ENCODE assay signal across 10 cellular contexts in the genomic region with DNA sequence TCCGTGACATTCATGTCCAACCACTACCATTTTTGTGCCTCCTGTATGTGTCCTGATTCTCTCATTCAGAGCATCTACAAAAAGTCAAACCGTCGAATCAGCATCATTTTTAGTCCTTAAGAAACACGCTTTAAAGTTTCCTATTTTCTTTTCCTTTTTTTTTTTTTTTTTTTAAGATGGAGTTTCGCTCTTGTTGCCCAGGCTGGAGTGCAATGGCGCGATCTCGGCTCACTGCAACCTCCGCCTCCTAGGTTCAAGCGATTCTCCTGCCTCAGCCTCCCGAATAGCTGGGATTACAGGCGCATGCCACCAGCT. TPM values are rescaled to one million over a fixed set of nuclear protein-coding genes. Genes with fewer than 3 reads are reported as not detected.
A peak's percentile ranks its signal among the peaks of the same experiment; 100 is the strongest.
DNase-seq lines count a peak whose midpoint lies in the region; ATAC-seq and TF ChIP-seq lines count a peak whose summit lies in the region.
"Not testable (repeated sequence)": the region's sequence is repeated elsewhere in the genome, so short reads cannot be mapped to it uniquely, and the experiment has no call there.
"Had no signal": no experiment of that assay in that cellular context is flagged by ENCODE, and none has a peak within 500 bp of the region (broad histone marks: within the 10 kb centered on the region; RNA-seq: fewer than 3 reads in every experiment).

No MANE protein-coding gene starts in this region.

- H3K4me2 ChIP-seq in GM23338 (peak overlapping the region; percentile 97), SK-N-SH (peak overlapping the region; percentile 93)

- peak overlapping the region; percentile 72; the same call in 1 of the 2 replicates for H3K9ac ChIP-seq in SK-N-SH

- BruUV-seq in A673 (replicated peaks; lab: Mats Ljungman, UMichigan) = not testable (repeated sequence)

- not testable (repeated sequence) for H3K27ac Mint-ChIP-seq in GM23338; activated naive CD8-positive, alpha-beta T cell treated with anti-CD3 and anti-CD28 coated beads for 36 hours; natural killer cell treated with Interleukin-12 subunit alpha and Interleukin-12 subunit beta and Interleukin-15 and Interleukin-18, amount 100 ng/mL, for 72 hours

- POLR2A ChIA-PET in A673 (lab: Charles Lee; ENCODE audit: low non-redundant PET) = interaction anchor here (0.5 kb wide), 1 partner anchor 56 kb away, joined by 5 read pairs; no protein-coding TSS in a partner anchor
- POLR2A ChIA-PET in SK-N-SH (lab: Yijun Ruan, JAX) = not testable (repeated sequence)

- not testable (repeated sequence) for TF ChIP-seq RAD21 in SK-N-SH (IDR thresholded peaks at IDR 0.05; ENCODE audit: low read length)

- not testable (repeated sequence) for H3K36me3 ChIP-seq in A673 (ENCODE audit: insufficient read depth, low read length, poor library complexity, severe bottlenecking); GM23338 (ENCODE audit: insufficient read depth); SK-N-SH (replicated peaks in 1 of 2; ENCODE audit: control insufficient read depth in 1 of 2, insufficient read depth in 2 of 2, low read length in 1 of 2); heart left ventricle

- H3K27me3 Mint-ChIP-seq in GM23338 (ENCODE audit: insufficient read depth, low read depth, poor library complexity) = peaks cover 22% of the 10 kb centered on the region
- H3K27me3 Mint-ChIP-seq in activated naive CD8-positive, alpha-beta T cell treated with anti-CD3 and anti-CD28 coated beads for 36 hours = peaks cover 40% of the 10 kb centered on the region
- H3K27me3 Mint-ChIP-seq in natural killer cell treated with Interleukin-12 subunit alpha and Interleukin-12 subunit beta and Interleukin-15 and Interleukin-18, amount 100 ng/mL, for 72 hours = peaks cover 19 to 29% of the 10 kb centered on the region in 2 donors

- not testable (repeated sequence) for H3K9me3 Mint-ChIP-seq in GM23338; activated naive CD8-positive, alpha-beta T cell treated with anti-CD3 and anti-CD28 coated beads for 36 hours; natural killer cell treated with Interleukin-12 subunit alpha and Interleukin-12 subunit beta and Interleukin-15 and Interleukin-18, amount 100 ng/mL, for 72 hours

- TF ChIP-seq EP300 in SK-N-SH (IDR thresholded peaks at IDR 0.05; ENCODE audit: borderline replicate concordance in 1 of 2, low read depth in 1 of 2, low read length in 1 of 2) = not testable (repeated sequence)

- not testable (repeated sequence) for H3K27ac ChIP-seq in A673 (ENCODE audit: low read depth, low read length, poor library complexity, severe bottlenecking); GM23338 (ENCODE audit: low read depth)
- H3K27ac ChIP-seq in SK-N-SH (ENCODE audit: low read depth in 2 of 2, low read length in 1 of 2) (peak overlapping the region in 1 of 2 experiments; percentile 76; a peak in 2 of 4 replicates), dorsolateral prefrontal cortex (peak overlapping the region in 25 of 59 donors; percentile 7 to 98 (median 95)), heart left ventricle (peak overlapping the region in 7 of 12 donors; percentile 57 to 94 (median 87)), skin epidermis (peak overlapping the region in 16 of 21 experiments; percentile 68 to 90 (median 84))

- H3K79me2 ChIP-seq in GM23338 (replicated peaks; ENCODE audit: insufficient read depth) (peaks cover 19% of the 10 kb centered on the region), SK-N-SH (ENCODE audit: insufficient read depth) (peaks cover 56% of the 10 kb centered on the region)

- H3K4me1 Mint-ChIP-seq in GM23338 = peaks cover 43% of the 10 kb centered on the region
- H3K4me1 Mint-ChIP-seq in activated naive CD8-positive, alpha-beta T cell treated with anti-CD3 and anti-CD28 coated beads for 36 hours = not testable (repeated sequence)
- H3K4me1 Mint-ChIP-seq in natural killer cell treated with Interleukin-12 subunit alpha and Interleukin-12 subunit beta and Interleukin-15 and Interleukin-18, amount 100 ng/mL, for 72 hours (ENCODE audit: low read depth in 2 of 2) = peaks cover 11 to 16% of the 10 kb centered on the region in 2 donors

- not testable (repeated sequence) for ATAC-seq in GM23338; heart left ventricle; natural killer cell treated with Interleukin-12 subunit alpha and Interleukin-12 subunit beta and Interleukin-15 and Interleukin-18, amount 100 ng/mL, for 72 hours

- H3K4me1 ChIP-seq in A673 (ENCODE audit: insufficient read depth, low read length, poor library complexity, severe bottlenecking) (peaks cover 19% of the 10 kb centered on the region), GM23338 (ENCODE audit: insufficient read depth) (peaks cover 16% of the 10 kb centered on the region), SK-N-SH (ENCODE audit: control insufficient read depth in 1 of 2, insufficient read depth in 2 of 2, low read depth in 1 of 2, low read length in 1 of 2) (peaks cover 10 to 14% of the 10 kb centered on the region in 2 experiments; a peak in 2 of 4 replicates), heart left ventricle (peaks cover 0 to 36% (median 14%) of the 10 kb centered on the region in 12 donors)

- DNase-seq in A673 (ENCODE audit: low spot score); GM23338 (ENCODE audit: low spot score); SK-N-SH; activated naive CD8-positive, alpha-beta T cell treated with anti-CD3 and anti-CD28 coated beads for 36 hours; dorsolateral prefrontal cortex; heart left ventricle; natural killer cell treated with Interleukin-12 subunit alpha and Interleukin-12 subunit beta and Interleukin-15 and Interleukin-18, amount 100 ng/mL, for 72 hours (ENCODE audit: low spot score): not testable (repeated sequence)

- H4K20me1 ChIP-seq in GM23338 (replicated peaks; ENCODE audit: insufficient read depth) = 0 out of 2 replicates have a peak, but pooled peaks cover 19% of the 10 kb centered on the region
- not testable (repeated sequence) for H4K20me1 ChIP-seq in SK-N-SH (ENCODE audit: insufficient read depth)

- H3K9me3 ChIP-seq in A673 (ENCODE audit: low read depth, low read length, poor library complexity, severe bottlenecking); SK-N-SH; heart left ventricle: not testable (repeated sequence)

- H3K36me3 Mint-ChIP-seq in GM23338 (ENCODE audit: low read depth); activated naive CD8-positive, alpha-beta T cell treated with anti-CD3 and anti-CD28 coated beads for 36 hours; natural killer cell treated with Interleukin-12 subunit alpha and Interleukin-12 subunit beta and Interleukin-15 and Interleukin-18, amount 100 ng/mL, for 72 hours: not testable (repeated sequence)

- not testable (repeated sequence) for H3F3A ChIP-seq in GM23338 (replicated peaks; ENCODE audit: low read depth)
- H3F3A ChIP-seq in SK-N-SH (replicated peaks; ENCODE audit: insufficient read depth) = peaks cover 17% of the 10 kb centered on the region

- peak overlapping the region; percentile 92 for H3K4me3 ChIP-seq in A673 (ENCODE audit: low read depth, low read length, poor library complexity, severe bottlenecking)
- H3K4me3 ChIP-seq in GM23338 = peak overlapping the region; percentile 89
- H3K4me3 ChIP-seq in SK-N-SH (ENCODE audit: low read depth in 2 of 2, low read length in 1 of 2) = peak overlapping the region; percentile 74 to 75
- H3K4me3 ChIP-seq in dorsolateral prefrontal cortex = peak overlapping the region; percentile 53 to 88 (median 75)
- peak overlapping the region in 10 of 12 donors; percentile 61 to 88 (median 74) for H3K4me3 ChIP-seq in heart left ventricle
- peak overlapping the region; percentile 59 to 89 (median 69) for H3K4me3 ChIP-seq in skin epidermis

- not testable (repeated sequence) for TF ChIP-seq CTCF in A673 (conservative IDR thresholded peaks at IDR 0.05; ENCODE audit: low read depth, low read length); GM23338 (conservative IDR thresholded peaks at IDR 0.05; ENCODE audit: low read depth in 2 of 2); SK-N-SH (IDR thresholded peaks at IDR 0.05); dorsolateral prefrontal cortex (IDR thresholded peaks at IDR 0.05 in 54 of 56, conservative IDR thresholded peaks at IDR 0.05 in 2 of 56; ENCODE audit: low read depth in 1 of 56, partially characterized antibody in 56 of 56); heart left ventricle (IDR thresholded peaks at IDR 0.05)

- intact Hi-C loops in A673 (cut with micrococcal nuclease; ENCODE audit: unreplicated experiment) = loop anchor here (5.0 to 10.0 kb wide), 2 partner anchors 145 to 298 kb away; partner anchors contain the start of genes GINM1 and LATS1
- intact Hi-C loops in dorsolateral prefrontal cortex (cut with DNase I) = loop anchor here (5.0 to 10.0 kb wide), 6 partner anchors 115 to 318 kb away; partner anchors contain the start of genes NUP43 (in 2 of the 2), PCMT1 (in 2 of the 2), GINM1 (in 1 of the 2) and LATS1 (in 1 of the 2)
- intact Hi-C loops in heart left ventricle (cut with DNase I) = loop anchor here in 3 of 10 donors (2.0 to 10.0 kb wide), 5 partner anchors 16 to 298 kb away; partner anchors contain the start of genes GINM1 (in 1 of the 3), LATS1 (in 1 of the 3), NUP43 (in 1 of the 3) and PCMT1 (in 1 of the 3)

- not testable (repeated sequence) for H2AFZ ChIP-seq in GM23338; SK-N-SH (ENCODE audit: low read depth)

- CTCF ChIA-PET in A673 (lab: Charles Lee) = not testable (repeated sequence)
- CTCF ChIA-PET in SK-N-SH (lab: Yijun Ruan, JAX) = interaction anchor here (1.2 to 4.9 kb wide), 2 partner anchors 15 to 22 kb away, joined by 3 to 34 read pairs; no protein-coding TSS in a partner anchor

- TF ChIP-seq POLR2A in heart left ventricle (IDR thresholded peaks at IDR 0.05) = not testable (repeated sequence)

- not testable (repeated sequence) for H3K9me2 ChIP-seq in GM23338 (ENCODE audit: insufficient read depth); SK-N-SH

- 95% methylated on average over 10 of the region's 12 CpGs for whole genome bisulfite sequencing in SK-N-SH (ENCODE audit: low lambda C conversion rate)
- WGBS in heart left ventricle, 4 donors = 94 to 97% (median 95%) methylated on average over 9 to 12 of the region's 12 CpGs

- H3K4me3 Mint-ChIP-seq in GM23338 = peak overlapping the region; percentile 83
- peak overlapping the region; percentile 73 for H3K4me3 Mint-ChIP-seq in activated naive CD8-positive, alpha-beta T cell treated with anti-CD3 and anti-CD28 coated beads for 36 hours
- H3K4me3 Mint-ChIP-seq in natural killer cell treated with Interleukin-12 subunit alpha and Interleukin-12 subunit beta and Interleukin-15 and Interleukin-18, amount 100 ng/mL, for 72 hours = peak overlapping the region; percentile 79

- not testable (repeated sequence) for H3K27me3 ChIP-seq in A673 (replicated peaks; ENCODE audit: insufficient read depth, low read depth, low read length, poor library complexity); SK-N-SH (ENCODE audit: insufficient read depth); dorsolateral prefrontal cortex; heart left ventricle
- H3K27me3 ChIP-seq in GM23338 (ENCODE audit: insufficient read depth) = peaks cover 17% of the 10 kb centered on the region

RNA-seq across cellular contexts. Expression of gene LRP11, which starts 1.8 kb away (rescaled TPM):
- total RNA-seq in A673 (2021) (53.2 and 56.1 TPM in 2 replicates), dorsolateral prefrontal cortex (10 to 100 TPM; 36.7 to 71.1 (median 58.3) TPM), heart left ventricle (10 to 100 TPM; 10.2 to 23.8 (median 13.2) TPM)
- total RNA-seq in GM23338 (2014; rRNA removed; shearing (Covaris generic)) = 31.5 and 37.1 TPM in 2 replicates
- polyA plus RNA-seq in GM23338 (2016; fragmentation: Nextera tagmentation; extraction: Ambion mirVana) (9.3 and 10.8 TPM in 2 replicates), SK-N-SH (2012; rRNA removed) (25.0 and 29.5 TPM in 2 replicates), heart left ventricle (1 to 10 TPM; 5.0 to 8.1 TPM)
- 25.4 and 29.7 TPM in 2 replicates for polyA plus RNA-seq in SK-N-SH (2012; cell fraction: cytosol; rRNA removed)
- 12.1 and 19.0 TPM in 2 replicates for polyA plus RNA-seq in SK-N-SH (2012; cell fraction: nucleus; rRNA removed)
- 1 to 10 TPM; 1.8 to 2.1 TPM for total RNA-seq in activated naive CD8-positive, alpha-beta T cell treated with anti-CD3 and anti-CD28 coated beads for 36 hours
- total RNA-seq in natural killer cell treated with Interleukin-12 subunit alpha and Interleukin-12 subunit beta and Interleukin-15 and Interleukin-18, amount 100 ng/mL, for 72 hours = 1 to 10 TPM; 1.6 to 2.9 TPM

RNA-seq across cellular contexts. Expression of gene RAET1E, which starts 35.5 kb away (rescaled TPM):
- 0.92 and 3.2 TPM in 2 replicates for total RNA-seq in A673 (2021)
- not detected in 2 replicates for total RNA-seq in GM23338 (2014; rRNA removed; shearing (Covaris generic))
- polyA plus RNA-seq in GM23338 (2016; fragmentation: Nextera tagmentation; extraction: Ambion mirVana) = not detected in 2 replicates
- polyA plus RNA-seq in SK-N-SH (2012; rRNA removed) = 0.15 and 0.26 TPM in 2 replicates
- 0.12 and 0.21 TPM in 2 replicates for polyA plus RNA-seq in SK-N-SH (2012; cell fraction: cytosol; rRNA removed)
- polyA plus RNA-seq in SK-N-SH (2012; cell fraction: nucleus; rRNA removed) = 0.11 and 0.22 TPM in 2 replicates
- total RNA-seq in activated naive CD8-positive, alpha-beta T cell treated with anti-CD3 and anti-CD28 coated beads for 36 hours = not detected
- 1 to 10 TPM in 2 of 120 experiments, under 1 TPM in 21, not detected in 97; 0.21 to 1.4 (median 0.52) TPM for total RNA-seq in dorsolateral prefrontal cortex
- total RNA-seq in heart left ventricle = 1 to 10 TPM in 1 of 9 donors, under 1 TPM in 3, not detected in 5; 0.12 to 5.0 (median 0.50) TPM
- polyA plus RNA-seq in heart left ventricle = under 1 TPM in 1 of 2 donors, not detected in 1; 0.46 TPM
- not detected for total RNA-seq in natural killer cell treated with Interleukin-12 subunit alpha and Interleukin-12 subunit beta and Interleukin-15 and Interleukin-18, amount 100 ng/mL, for 72 hours
- total RNA-seq: cardiac muscle cell, liver had no signal
- polyA plus RNA-seq: cardiac muscle cell, liver had no signal
